Comparison of ENCODE assay signal across 19 cellular contexts in genomic region chr17:57283203-57283971, GRCh38. TPM values are rescaled to one million over a fixed set of nuclear protein-coding genes. Genes with fewer than 3 reads are reported as not detected.
DNase-seq lines count a peak whose midpoint lies in the region; ATAC-seq and FAIRE-seq lines count a peak whose summit lies in the region.
"Had no signal": no experiment of that assay in that cellular context is flagged by ENCODE, and none has a peak within 500 bp of the region (broad histone marks: within the 10 kb centered on the region; RNA-seq: fewer than 3 reads in every experiment).

No MANE protein-coding gene starts in this region.

- FAIRE-seq in GM19239 (lab: Jason Lieb, UNC), result no peak

- H2AFZ ChIP-seq in neuronal stem cell (ENCODE audit: low read length), result no peak overlapping the region

- no peak for ATAC-seq in GM18873 (IDR thresholded peaks at IDR 0.05; ENCODE audit: low FRiP score, unreplicated experiment)
- ATAC-seq: GM12878, HCT116 had no signal

- no peak overlapping the region for H2BK5ac ChIP-seq in neuronal stem cell (ENCODE audit: low read length)

- WGBS in neuronal stem cell (ENCODE audit: extremely low coverage in 2 of 2, insufficient read length in 2 of 2, insufficient replicate concordance in 1 of 2), 2 donors, result no CpG with 5 or more reads among the region's 18 CpGs

- H3K9ac ChIP-seq in neuronal stem cell (ENCODE audit: low read depth, low read length, poor library complexity), result no peak overlapping the region

- no peak overlapping the region for H4K91ac ChIP-seq in neuronal stem cell (ENCODE audit: low read depth, low read length, poor library complexity)

- no peak overlapping the region for H3K4me2 ChIP-seq in neuronal stem cell (ENCODE audit: insufficient read depth, low read length, poor library complexity, severe bottlenecking)

- H2BK120ac ChIP-seq in neuronal stem cell (ENCODE audit: low read depth, low read length), result no peak overlapping the region

- peak overlapping the region; percentile 13 for H3K27ac ChIP-seq in neuronal stem cell (replicated peaks; ENCODE audit: low read length)
- H3K27ac ChIP-seq: SJCRH30 had no signal

- H3K4me1 Mint-ChIP-seq in T-helper 2 cell treated with Interferon-gamma antibody and Interleukin-4, amounts not matched to agents 5 μg/mL and 100 μg/mL, for 36 hours (ENCODE audit: low read depth), result peaks cover 85% of the 10 kb centered on the region
- peaks cover 37% of the 10 kb centered on the region for H3K4me1 Mint-ChIP-seq in dendritic cell treated with granulocyte-macrophage colony-stimulating factor and Interleukin-4, amounts not matched to agents 40 ng/mL and 50 ng/mL, for 4 days (ENCODE audit: low read depth)

- H3K36me3 Mint-ChIP-seq in T-helper 2 cell treated with Interferon-gamma antibody and Interleukin-4, amounts not matched to agents 5 μg/mL and 100 μg/mL, for 36 hours (ENCODE audit: low read depth), result peaks cover 61% of the 10 kb centered on the region
- peaks cover 5% of the 10 kb centered on the region for H3K36me3 Mint-ChIP-seq in dendritic cell treated with granulocyte-macrophage colony-stimulating factor and Interleukin-4, amounts not matched to agents 40 ng/mL and 50 ng/mL, for 4 days (ENCODE audit: low read depth)

- peak overlapping the region; percentile 67 for H3K18ac ChIP-seq in neuronal stem cell (ENCODE audit: low read length)

- intact Hi-C loops in dendritic cell treated with granulocyte-macrophage colony-stimulating factor and Interleukin-4, amounts not matched to agents 40 ng/mL and 50 ng/mL, for 4 days (cut with micrococcal nuclease), result no loop called here

- H2BK15ac ChIP-seq in neuronal stem cell (ENCODE audit: low read length), result no peak overlapping the region

- no peak overlapping the region for H4K8ac ChIP-seq in neuronal stem cell (ENCODE audit: low read depth, low read length)

- H3K14ac ChIP-seq in neuronal stem cell (ENCODE audit: low read length), result no peak overlapping the region

- peaks cover 16% of the 10 kb centered on the region for H3K79me1 ChIP-seq in neuronal stem cell (ENCODE audit: low read depth, low read length)

- H3K27me3 Mint-ChIP-seq in T-helper 2 cell treated with Interferon-gamma antibody and Interleukin-4, amounts not matched to agents 5 μg/mL and 100 μg/mL, for 36 hours (ENCODE audit: low read depth), result no peaks in the 10 kb centered on the region
- peaks cover 11% of the 10 kb centered on the region for H3K27me3 Mint-ChIP-seq in dendritic cell treated with granulocyte-macrophage colony-stimulating factor and Interleukin-4, amounts not matched to agents 40 ng/mL and 50 ng/mL, for 4 days

- no peaks in the 10 kb centered on the region for H3K27me3 ChIP-seq in neuronal stem cell (ENCODE audit: control insufficient read depth in 3 of 3, insufficient read depth in 3 of 3, low read depth in 1 of 3, low read length in 3 of 3)
- H3K27me3 ChIP-seq: SJCRH30 had no signal

- no peaks in the 10 kb centered on the region for H3K9me3 Mint-ChIP-seq in T-helper 2 cell treated with Interferon-gamma antibody and Interleukin-4, amounts not matched to agents 5 μg/mL and 100 μg/mL, for 36 hours
- H3K9me3 Mint-ChIP-seq in dendritic cell treated with granulocyte-macrophage colony-stimulating factor and Interleukin-4, amounts not matched to agents 40 ng/mL and 50 ng/mL, for 4 days, result no peaks in the 10 kb centered on the region
- H3K9me3 Mint-ChIP-seq: CD14-positive monocyte had no signal

- peak overlapping the region; percentile 78 for H3K27ac Mint-ChIP-seq in T-helper 2 cell treated with Interferon-gamma antibody and Interleukin-4, amounts not matched to agents 5 μg/mL and 100 μg/mL, for 36 hours
- peak overlapping the region; percentile 30 for H3K27ac Mint-ChIP-seq in dendritic cell treated with granulocyte-macrophage colony-stimulating factor and Interleukin-4, amounts not matched to agents 40 ng/mL and 50 ng/mL, for 4 days
- H3K27ac Mint-ChIP-seq: CD14-positive monocyte had no signal

- H3K4ac ChIP-seq in neuronal stem cell (ENCODE audit: low read length), result no peak overlapping the region

- peak overlapping the region; percentile 63 for H3K4me3 Mint-ChIP-seq in T-helper 2 cell treated with Interferon-gamma antibody and Interleukin-4, amounts not matched to agents 5 μg/mL and 100 μg/mL, for 36 hours
- no peak overlapping the region for H3K4me3 Mint-ChIP-seq in dendritic cell treated with granulocyte-macrophage colony-stimulating factor and Interleukin-4, amounts not matched to agents 40 ng/mL and 50 ng/mL, for 4 days
- H3K4me3 Mint-ChIP-seq: CD14-positive monocyte had no signal

- no peak overlapping the region for H3K4me3 ChIP-seq in neuronal stem cell (ENCODE audit: low read length in 2 of 2)
- H3K4me3 ChIP-seq: GM12878, SJCRH30 had no signal

- H2BK12ac ChIP-seq in neuronal stem cell (ENCODE audit: low read length), result no peak overlapping the region

- DNase-seq in T-helper 2 cell treated with Interferon-gamma antibody and Interleukin-4, amounts not matched to agents 5 μg/mL and 100 μg/mL, for 36 hours (ENCODE audit: low spot score), result no peak
- no peak for DNase-seq in T-helper 2 cell
- DNase-seq in NCI-H2227 (lab: John Stamatoyannopoulos, UW; ENCODE audit: unreplicated experiment), result peak; percentile 29
- DNase-seq in neuronal stem cell (ENCODE audit: low spot score), result no peak
- DNase-seq in NCI-H1436 treated with DMSO at 0.1 percent for 48 hours (lab: John Stamatoyannopoulos, UW), result no peak
- no peak for DNase-seq in GM19239 (ENCODE audit: insufficient read length, low spot score)
- DNase-seq: 8988T; activated naive CD4-positive, alpha-beta T cell treated with anti-CD3 and anti-CD28 coated beads, Interleukin-2, amount 50 U/mL, for 16 hours; cerebellar nuclear complex; islet precursor cell; midbrain; NCI-H446; SJCRH30; stimulated activated CD4-positive, alpha-beta T cell treated with anti-CD3 and anti-CD28 coated beads, Interleukin-12 subunit alpha, Interleukin-12 subunit beta, amount 100 ng/mL, for 4 hours had no signal

- no peaks in the 10 kb centered on the region for H3K9me3 ChIP-seq in neuronal stem cell (replicated peaks in 1 of 2; ENCODE audit: control insufficient read depth in 2 of 2, insufficient read depth in 1 of 2, low read depth in 1 of 2, low read length in 2 of 2)
- H3K9me3 ChIP-seq: SJCRH30 had no signal

- peaks cover 52 to 70% of the 10 kb centered on the region in 2 donors for H3K4me1 ChIP-seq in neuronal stem cell (ENCODE audit: control insufficient read depth in 2 of 2, insufficient read depth in 1 of 2, low read depth in 1 of 2, low read length in 2 of 2)
- H3K4me1 ChIP-seq: SJCRH30 had no signal

- H2AK5ac ChIP-seq in neuronal stem cell (ENCODE audit: low read depth, low read length), result no peak overlapping the region

- no peak overlapping the region for H3K23ac ChIP-seq in neuronal stem cell (ENCODE audit: low read depth, low read length, poor library complexity)

- peaks cover 10 to 56% of the 10 kb centered on the region in 2 donors for H3K36me3 ChIP-seq in neuronal stem cell (replicated peaks in 1 of 2; ENCODE audit: control insufficient read depth in 2 of 2, insufficient read depth in 2 of 2, low read length in 2 of 2)

RNA-seq across cellular contexts. Expression of gene MSI2, which starts 27.1 kb away (rescaled TPM):
- 56.3 TPM for polyA plus RNA-seq in neuronal stem cell (2013, experiment 1 of 2)
- 58.0 TPM for polyA plus RNA-seq in neuronal stem cell (2013, experiment 2 of 2)
